Comparison of ENCODE assay signal across 12 cellular contexts in genomic region chr1:2239384-2239985, GRCh38. TPM values are rescaled to one million over a fixed set of nuclear protein-coding genes. Genes with fewer than 3 reads are reported as not detected.
DNase-seq lines count a peak whose midpoint lies in the region; ATAC-seq, FAIRE-seq and TF ChIP-seq lines count a peak whose summit lies in the region.
"Had no signal": no experiment of that assay in that cellular context is flagged by ENCODE, and none has a peak within 500 bp of the region (broad histone marks: within the 10 kb centered on the region; RNA-seq: fewer than 3 reads in every experiment).

No MANE protein-coding gene starts in this region.

- TF ChIP-seq RAD21 in K562 (CRISPR knock-in tag; conservative IDR thresholded peaks at IDR 0.05 in 1 of 2, IDR thresholded peaks at IDR 0.05 in 1 of 2) = no peak

- peaks cover 51% of the 10 kb centered on the region for H3K36me3 Mint-ChIP-seq in activated naive CD4-positive, alpha-beta T cell treated with anti-CD3 and anti-CD28 coated beads, Interleukin-2, amount 10 ng/mL, durations not matched to agents 7 days and 5 days

- ATAC-seq in K562 (no peak), thoracic aorta (ENCODE audit: insufficient number of reproducible peaks, low FRiP score, low read depth) (no peak), HG02884 (IDR thresholded peaks at IDR 0.05; ENCODE audit: unreplicated experiment) (no peak)

- TF ChIP-seq CTCF in K562 (IDR thresholded peaks at IDR 0.05 in 2 of 3, conservative IDR thresholded peaks at IDR 0.05 in 1 of 3; ENCODE audit: insufficient read depth in 2 of 3, low read depth in 1 of 3, low read length in 3 of 3) (no peak), thoracic aorta (IDR thresholded peaks at IDR 0.05) (no peak)

- no peak overlapping the region for H3K27ac ChIP-seq in K562 (ENCODE audit: extremely low read depth, low read depth, low read length)
- peak overlapping the region; percentile 9 for H3K27ac ChIP-seq in muscle layer of colon (ENCODE audit: low read depth, low read length)
- H3K27ac ChIP-seq in thoracic aorta = peak overlapping the region; percentile 88 to 89

- in situ Hi-C loops in K562 (cut with MboI) = no loop called here

- H3K9ac ChIP-seq in K562 (ENCODE audit: insufficient read depth in 1 of 2, low read depth in 2 of 2, low read length in 2 of 2) = peak overlapping the region in 1 of 2 experiments; percentile 60; a peak in 2 of 4 replicates
- no peak overlapping the region for H3K9ac ChIP-seq in muscle layer of colon (ENCODE audit: low read length)

- CTCF ChIA-PET in activated naive CD4-positive, alpha-beta T cell treated with anti-CD3 and anti-CD28 coated beads, Interleukin-2, amount 10 ng/mL, durations not matched to agents 7 days and 5 days (lab: Charles Lee) = no interaction called here
- CTCF ChIA-PET in K562 (lab: Yijun Ruan, JAX; ENCODE audit: low intra/inter-chr PET ratio) = no interaction called here

- FAIRE-seq in K562 (lab: Jason Lieb, UNC) = no peak

- no TSS peak for BruUV-seq in K562 (replicated peaks; lab: Mats Ljungman, UMichigan)

- H3K4me1 ChIP-seq in K562 (replicated peaks in 1 of 2; ENCODE audit: control insufficient read depth in 2 of 2, insufficient read depth in 2 of 2, low read length in 2 of 2) (peaks cover under 1 to 69% of the 10 kb centered on the region in 2 experiments), muscle layer of colon (ENCODE audit: insufficient read depth, low read length) (peaks cover 91% of the 10 kb centered on the region), thoracic aorta (ENCODE audit: control insufficient read depth in 1 of 2, low read depth in 2 of 2) (peaks cover 79 to 99% of the 10 kb centered on the region in 2 donors)
- H3K4me1 ChIP-seq: HAP-1 had no signal

- no peak overlapping the region for H3K4me2 ChIP-seq in K562 (ENCODE audit: insufficient read depth, low read length)

- peaks cover 96% of the 10 kb centered on the region for H3K79me2 ChIP-seq in K562 (ENCODE audit: control insufficient read depth, insufficient read depth, low read length)

- H3K27me3 Mint-ChIP-seq in activated naive CD4-positive, alpha-beta T cell treated with anti-CD3 and anti-CD28 coated beads, Interleukin-2, amount 10 ng/mL, durations not matched to agents 7 days and 5 days = no peaks in the 10 kb centered on the region

- peaks cover 34% of the 10 kb centered on the region; the same call in 1 of the 3 replicates for H3K36me3 ChIP-seq in K562 (ENCODE audit: control insufficient read depth, insufficient read depth, low read length)
- peaks cover 9% of the 10 kb centered on the region for H3K36me3 ChIP-seq in muscle layer of colon (ENCODE audit: insufficient read depth, low read length)
- H3K36me3 ChIP-seq in thoracic aorta = no peaks in the 10 kb centered on the region
- H3K36me3 ChIP-seq: upper lobe of right lung had no signal

- TF ChIP-seq POLR2A in K562 (conservative IDR thresholded peaks at IDR 0.05) = no peak

- no peaks in the 10 kb centered on the region for H3K9me3 ChIP-seq in K562 (replicated peaks; ENCODE audit: control insufficient read depth, insufficient read depth, low read depth, low read length)
- H3K9me3 ChIP-seq in muscle layer of colon (ENCODE audit: low read length) = no peaks in the 10 kb centered on the region
- no peaks in the 10 kb centered on the region for H3K9me3 ChIP-seq in thoracic aorta
- H3K9me3 ChIP-seq: HAP-1, upper lobe of right lung had no signal

- no peaks in the 10 kb centered on the region for H3K27me3 ChIP-seq in K562 (ENCODE audit: control insufficient read depth in 2 of 2, insufficient read depth in 2 of 2, low read length in 2 of 2)
- H3K27me3 ChIP-seq in muscle layer of colon (ENCODE audit: control insufficient read depth in 1 of 2, insufficient read depth in 2 of 2, low read length in 2 of 2) = no peaks in the 10 kb centered on the region
- H3K27me3 ChIP-seq in thoracic aorta (replicated peaks; ENCODE audit: insufficient read depth) = no peaks in the 10 kb centered on the region
- H3K27me3 ChIP-seq: upper lobe of right lung had no signal

- no peak for TF ChIP-seq EP300 in K562 (IDR thresholded peaks at IDR 0.05; ENCODE audit: low read length)

- peak overlapping the region; percentile 49 for H3K27ac Mint-ChIP-seq in activated naive CD4-positive, alpha-beta T cell treated with anti-CD3 and anti-CD28 coated beads, Interleukin-2, amount 10 ng/mL, durations not matched to agents 7 days and 5 days

- POLR2A ChIA-PET in K562 (lab: Yijun Ruan, JAX) = interaction anchor here (0.6 to 5.7 kb wide), 5 partner anchors 9 to 866 kb away, joined by 3 to 33 read pairs (median 5); partner anchors contain the start of gene SKI

- WGBS in K562 (ENCODE audit: insufficient coverage, low coverage, missing lambda C conversion rate) = 90% methylated on average over 29 of the region's 30 CpGs

- H3K9me3 Mint-ChIP-seq in activated naive CD4-positive, alpha-beta T cell treated with anti-CD3 and anti-CD28 coated beads, Interleukin-2, amount 10 ng/mL, durations not matched to agents 7 days and 5 days = no peaks in the 10 kb centered on the region

- intact Hi-C loops in K562 (cut with micrococcal nuclease) = no loop called here

- no peak for DNase-seq in activated naive CD4-positive, alpha-beta T cell treated with anti-CD3 and anti-CD28 coated beads, Interleukin-2, amount 10 ng/mL, durations not matched to agents 7 days and 5 days
- DNase-seq in activated naive CD4-positive, alpha-beta T cell treated with anti-CD3 and anti-CD28 coated beads, Interleukin-2, amount 50 U/mL, for 16 hours = no peak
- peak in 1 of 4 experiments; percentile 36 for DNase-seq in K562 (ENCODE audit: extremely low read depth in 1 of 4, low spot score in 3 of 4)
- DNase-seq in thoracic aorta (ENCODE audit: low spot score) = no peak
- no peak for DNase-seq in AG08395 (ENCODE audit: low spot score)
- no peak for DNase-seq in NCI-H2227 treated with DMSO at 0.1 percent for 48 hours (lab: John Stamatoyannopoulos, UW)
- DNase-seq: NCI-H82; stimulated activated CD4-positive, alpha-beta T cell treated with anti-CD3 and anti-CD28 coated beads, Interleukin-1b, Interleukin-23, amount 100 ng/mL, for 48 hours had no signal

- peaks cover 60% of the 10 kb centered on the region; the same call in 1 of the 2 replicates for H4K20me1 ChIP-seq in K562 (replicated peaks; ENCODE audit: control insufficient read depth, insufficient read depth, low read length)

- no peak overlapping the region for H3K4me3 ChIP-seq in K562
- H3K4me3 ChIP-seq in muscle layer of colon (ENCODE audit: low read depth in 1 of 2, low read length in 2 of 2) = peak overlapping the region; percentile 24 to 30
- H3K4me3 ChIP-seq in thoracic aorta = peak overlapping the region; percentile 63
- H3K4me3 ChIP-seq: HAP-1, upper lobe of right lung had no signal

- H2AFZ ChIP-seq in K562 (ENCODE audit: low read depth, low read length) = no peak overlapping the region

- peaks cover 82% of the 10 kb centered on the region for H3K4me1 Mint-ChIP-seq in activated naive CD4-positive, alpha-beta T cell treated with anti-CD3 and anti-CD28 coated beads, Interleukin-2, amount 10 ng/mL, durations not matched to agents 7 days and 5 days

- H3K9me1 ChIP-seq in K562 (ENCODE audit: control insufficient read depth, insufficient read depth, low read length) = peaks cover 21% of the 10 kb centered on the region

- H3K4me3 Mint-ChIP-seq in activated naive CD4-positive, alpha-beta T cell treated with anti-CD3 and anti-CD28 coated beads, Interleukin-2, amount 10 ng/mL, durations not matched to agents 7 days and 5 days = no peak overlapping the region

RNA-seq across cellular contexts. Expression of gene SKI, which starts 11.4 kb away (rescaled TPM):
- total RNA-seq in K562 (2011; cell fraction: chromatin; rRNA removed; ENCODE audit: low replicate concordance) = 25.0 and 40.0 TPM in 2 replicates
- 28.2 and 34.2 TPM in 2 replicates for total RNA-seq in K562 (2011; cell fraction: nucleolus; rRNA removed)
- 21.0 and 24.4 TPM in 2 replicates for total RNA-seq in K562 (2011; cell fraction: nucleoplasm; rRNA removed)
- total RNA-seq in K562 (2014; rRNA removed) = 10.8 and 16.6 TPM in 2 replicates
- 2.8 and 3.2 TPM in 2 replicates for total RNA-seq in K562 (2014; rRNA removed; fragmentation: Illumina TruSeq; extraction: Trizol)
- 4.6 and 5.6 TPM in 2 replicates for total RNA-seq in K562 (2015; rRNA removed; fragmentation: Illumina TruSeq; extraction: Trizol)
- total RNA-seq in K562 (2021) = 55.4 and 60.5 TPM in 2 replicates
- 3.1 and 4.6 TPM in 2 replicates for polyA plus RNA-seq in K562 (2011; rRNA removed)
- polyA plus RNA-seq in K562 (2011; cell fraction: cytosol; rRNA removed) = 3.6 and 6.1 TPM in 2 replicates
- polyA plus RNA-seq in K562 (2011; cell fraction: nucleus; rRNA removed) = 8.6 and 16.4 TPM in 2 replicates
- 13.2 and 13.6 TPM in 2 replicates for polyA plus RNA-seq in K562 (2012)
- 15.8 and 21.4 TPM in 2 replicates for polyA plus RNA-seq in K562 (2014; fragmentation: Illumina TruSeq; extraction: Trizol)
- polyA plus RNA-seq in K562 (2014; fragmentation: Nextera tagmentation; extraction: Ambion mirVana) = under 1 TPM; 0.10 to 0.39 TPM
- 16.4 and 17.0 TPM in 2 replicates for polyA plus RNA-seq in K562 (2014; rRNA removed)
- 2.7 and 4.6 TPM in 2 replicates for polyA minus RNA-seq in K562 (2011; rRNA and poly(A)+ RNA removed)
- polyA minus RNA-seq in K562 (2011; cell fraction: cytosol; rRNA and poly(A)+ RNA removed) = 20.6 and 21.9 TPM in 2 replicates
- polyA minus RNA-seq in K562 (2011; cell fraction: nucleus; rRNA and poly(A)+ RNA removed) = 8.6 and 10.9 TPM in 2 replicates
- total RNA-seq in thoracic aorta = 100 to 1,000 TPM; 135 to 138 TPM

RNA-seq across cellular contexts. Expression of gene FAAP20, which starts 44.9 kb away (rescaled TPM):
- total RNA-seq in K562 (2011; cell fraction: chromatin; rRNA removed; ENCODE audit: low replicate concordance) = 32.5 and 87.9 TPM in 2 replicates
- total RNA-seq in K562 (2011; cell fraction: nucleolus; rRNA removed) = 57.6 and 57.7 TPM in 2 replicates
- total RNA-seq in K562 (2011; cell fraction: nucleoplasm; rRNA removed) = 37.4 and 38.2 TPM in 2 replicates
- 74.4 and 79.5 TPM in 2 replicates for total RNA-seq in K562 (2014; rRNA removed)
- total RNA-seq in K562 (2014; rRNA removed; fragmentation: Illumina TruSeq; extraction: Trizol) = 4.5 and 5.2 TPM in 2 replicates
- 13.7 and 15.9 TPM in 2 replicates for total RNA-seq in K562 (2015; rRNA removed; fragmentation: Illumina TruSeq; extraction: Trizol)
- 142 TPM in 2 replicates for total RNA-seq in K562 (2021)
- 9.9 and 13.5 TPM in 2 replicates for polyA plus RNA-seq in K562 (2011; rRNA removed)
- polyA plus RNA-seq in K562 (2011; cell fraction: cytosol; rRNA removed) = 19.5 and 92.5 TPM in 2 replicates
- 23.2 and 44.5 TPM in 2 replicates for polyA plus RNA-seq in K562 (2011; cell fraction: nucleus; rRNA removed)
- polyA plus RNA-seq in K562 (2012) = 74.5 and 114 TPM in 2 replicates
- polyA plus RNA-seq in K562 (2014; fragmentation: Illumina TruSeq; extraction: Trizol) = 8.4 and 22.6 TPM in 2 replicates
- polyA plus RNA-seq in K562 (2014; fragmentation: Nextera tagmentation; extraction: Ambion mirVana) = 1 to 10 TPM in 1 of 2 experiments, under 1 TPM in 1; 0.58 to 1.0 TPM
- polyA plus RNA-seq in K562 (2014; rRNA removed) = 143 and 153 TPM in 2 replicates
- polyA minus RNA-seq in K562 (2011; rRNA and poly(A)+ RNA removed) = 3.3 and 3.9 TPM in 2 replicates
- 16.1 and 25.8 TPM in 2 replicates for polyA minus RNA-seq in K562 (2011; cell fraction: cytosol; rRNA and poly(A)+ RNA removed)
- 10.0 and 14.0 TPM in 2 replicates for polyA minus RNA-seq in K562 (2011; cell fraction: nucleus; rRNA and poly(A)+ RNA removed)
- 10 to 100 TPM; 29.1 to 52.6 TPM for total RNA-seq in thoracic aorta
